In genomic region chr12:132497514-132498405, GRCh38 we compare ENCODE assay signal across 27 cellular contexts. TPM values are rescaled to one million over a fixed set of nuclear protein-coding genes. Genes with fewer than 3 reads are reported as not detected.
A peak's percentile ranks its signal among the peaks of the same experiment; 100 is the strongest.
DNase-seq lines count a peak whose midpoint lies in the region; ATAC-seq and TF ChIP-seq lines count a peak whose summit lies in the region.
"Had no signal": no experiment of that assay in that cellular context is flagged by ENCODE, and none has a peak within 500 bp of the region (broad histone marks: within the 10 kb centered on the region; RNA-seq: fewer than 3 reads in every experiment).

No MANE protein-coding gene starts in this region.

- peak overlapping the region; percentile 84 to 100 (median 99) for H3K4me2 ChIP-seq in BLaER1 treated with 17β-estradiol and CSF1 and Interleukin-3, amounts not matched to agents 10 nM and 100 nM
- H3K4me2 ChIP-seq: A549, KMS-11 had no signal

- H3K36me3 ChIP-seq in A673 (ENCODE audit: insufficient read depth, low read length, poor library complexity, severe bottlenecking) (no peaks in the 10 kb centered on the region), mucosa of descending colon (ENCODE audit: low read depth) (no peaks in the 10 kb centered on the region)
- peaks cover 0 to 17% (median 6%) of the 10 kb centered on the region in 11 experiments; a peak in 6 of 22 replicates for H3K36me3 ChIP-seq in BLaER1 treated with 17β-estradiol and CSF1 and Interleukin-3, amounts not matched to agents 10 nM and 100 nM
- peaks cover 0 to 11% (median 0%) of the 10 kb centered on the region in 3 experiments for H3K36me3 ChIP-seq in naive thymus-derived CD4-positive, alpha-beta T cell (ENCODE audit: control insufficient read depth in 2 of 3, insufficient read depth in 3 of 3, low read length in 3 of 3)
- H3K36me3 ChIP-seq: BE2C had no signal

- peak overlapping the region in 2 of 4 donors; percentile 28 to 66 for H3K4me3 Mint-ChIP-seq in IgD-negative memory B cell
- H3K4me3 Mint-ChIP-seq in naive thymus-derived CD4-positive, alpha-beta T cell: peak overlapping the region in 3 of 10 donors; percentile 6 to 67 (median 38)
- H3K4me3 Mint-ChIP-seq: CD8-positive, alpha-beta T cell had no signal

- H3K27me3 ChIP-seq in A673 (replicated peaks; ENCODE audit: insufficient read depth, low read depth, low read length, poor library complexity): no peaks in the 10 kb centered on the region
- H3K27me3 ChIP-seq in BLaER1 treated with 17β-estradiol and CSF1 and Interleukin-3, amounts not matched to agents 10 nM and 100 nM: no peaks in the 10 kb centered on the region
- H3K27me3 ChIP-seq in naive thymus-derived CD4-positive, alpha-beta T cell (ENCODE audit: control insufficient read depth in 2 of 2, insufficient read depth in 2 of 2, low read length in 2 of 2): no peaks in the 10 kb centered on the region
- H3K27me3 ChIP-seq: BE2C had no signal

- peak overlapping the region in 2 of 3 donors; percentile 69 to 81 for H3K27ac Mint-ChIP-seq in IgD-negative memory B cell
- peak overlapping the region in 6 of 9 donors; percentile 8 to 73 (median 27) for H3K27ac Mint-ChIP-seq in naive thymus-derived CD4-positive, alpha-beta T cell

- H3K4me1 ChIP-seq in A673 (ENCODE audit: insufficient read depth, low read length, poor library complexity, severe bottlenecking) (peaks cover 12% of the 10 kb centered on the region), mucosa of descending colon (ENCODE audit: low read depth) (peaks cover 26% of the 10 kb centered on the region)
- H3K4me1 ChIP-seq in BLaER1 treated with 17β-estradiol and CSF1 and Interleukin-3, amounts not matched to agents 10 nM and 100 nM: peaks cover 98 to 100% (median 99%) of the 10 kb centered on the region in 10 experiments
- H3K4me1 ChIP-seq in naive thymus-derived CD4-positive, alpha-beta T cell (ENCODE audit: control insufficient read depth in 2 of 2, insufficient read depth in 2 of 2, low read length in 2 of 2): peaks cover 19 to 28% of the 10 kb centered on the region in 2 donors

- peaks cover 7 to 37% (median 18%) of the 10 kb centered on the region in 3 donors for H3K4me1 Mint-ChIP-seq in IgD-negative memory B cell
- peaks cover 12 to 72% (median 57%) of the 10 kb centered on the region in 7 donors for H3K4me1 Mint-ChIP-seq in naive thymus-derived CD4-positive, alpha-beta T cell

- H3K9me3 ChIP-seq in A673 (ENCODE audit: low read depth, low read length, poor library complexity, severe bottlenecking): no peaks in the 10 kb centered on the region
- H3K9me3 ChIP-seq in BLaER1 treated with 17β-estradiol and CSF1 and Interleukin-3, amounts not matched to agents 10 nM and 100 nM (replicated peaks in 1 of 11): no peaks in the 10 kb centered on the region
- no peaks in the 10 kb centered on the region for H3K9me3 ChIP-seq in naive thymus-derived CD4-positive, alpha-beta T cell (ENCODE audit: control insufficient read depth in 2 of 3, low read length in 3 of 3)
- no peaks in the 10 kb centered on the region for H3K9me3 ChIP-seq in mucosa of descending colon
- H3K9me3 ChIP-seq: A549, BE2C, Caco-2 had no signal

- ATAC-seq in naive thymus-derived CD4-positive, alpha-beta T cell: no peak
- ATAC-seq in mucosa of descending colon: no peak
- ATAC-seq: A549; CD8-positive, alpha-beta T cell; GM12878; Panc1 had no signal

- H4K20me1 ChIP-seq in BLaER1 treated with 17β-estradiol and CSF1 and Interleukin-3, amounts not matched to agents 10 nM and 100 nM: peaks cover 98 to 100% (median 99%) of the 10 kb centered on the region in 11 experiments

- H3K4me3 ChIP-seq in A673 (ENCODE audit: low read depth, low read length, poor library complexity, severe bottlenecking) (no peak overlapping the region), mucosa of descending colon (no peak overlapping the region)
- H3K4me3 ChIP-seq in BLaER1 treated with 17β-estradiol and CSF1 and Interleukin-3, amounts not matched to agents 10 nM and 100 nM: peak overlapping the region in 2 of 10 experiments; percentile 18 to 43; a peak in 2 of 20 replicates
- H3K4me3 ChIP-seq in naive thymus-derived CD4-positive, alpha-beta T cell (ENCODE audit: low read length): no peak overlapping the region
- H3K4me3 ChIP-seq: A549, GM12878, GM23248 had no signal

- H3K9ac ChIP-seq in BLaER1 treated with 17β-estradiol and CSF1 and Interleukin-3, amounts not matched to agents 10 nM and 100 nM: peak overlapping the region; percentile 33 to 78 (median 65); a peak in 21 of 22 replicates
- H3K9ac ChIP-seq: GM23248, KMS-11 had no signal

- TF ChIP-seq CTCF in A673 (conservative IDR thresholded peaks at IDR 0.05; ENCODE audit: low read depth, low read length) (no peak), mucosa of descending colon (IDR thresholded peaks at IDR 0.05) (no peak)

- POLR2A ChIA-PET in A673 (lab: Charles Lee; ENCODE audit: low non-redundant PET): no interaction called here
- POLR2A ChIA-PET in naive thymus-derived CD4-positive, alpha-beta T cell (lab: Charles Lee): no interaction called here

- intact Hi-C loops in A673 (cut with micrococcal nuclease; ENCODE audit: unreplicated experiment): no loop called here
- intact Hi-C loops in naive thymus-derived CD4-positive, alpha-beta T cell (cut with micrococcal nuclease): no loop called here
- intact Hi-C loops in mucosa of descending colon (cut with DNase I, micrococcal nuclease): no loop called here

- H3K27me3 Mint-ChIP-seq in IgD-negative memory B cell: no peaks in the 10 kb centered on the region
- H3K27me3 Mint-ChIP-seq in naive thymus-derived CD4-positive, alpha-beta T cell: no peaks in the 10 kb centered on the region

- H3K27ac ChIP-seq in A673 (ENCODE audit: low read depth, low read length, poor library complexity, severe bottlenecking): peak overlapping the region; percentile 61
- peak overlapping the region in 8 of 11 experiments; percentile 34 to 71 (median 58); a peak in 16 of 22 replicates for H3K27ac ChIP-seq in BLaER1 treated with 17β-estradiol and CSF1 and Interleukin-3, amounts not matched to agents 10 nM and 100 nM
- H3K27ac ChIP-seq in naive thymus-derived CD4-positive, alpha-beta T cell (ENCODE audit: low read depth, low read length): no peak overlapping the region
- H3K27ac ChIP-seq: A549, GM23248, KMS-11, RWPE1 had no signal

- peaks cover 2% of the 10 kb centered on the region for H3K36me3 Mint-ChIP-seq in IgD-negative memory B cell
- H3K36me3 Mint-ChIP-seq in naive thymus-derived CD4-positive, alpha-beta T cell: no peaks in the 10 kb centered on the region

- no TSS peak for BruUV-seq in A673 (replicated peaks; lab: Mats Ljungman, UMichigan)

- no peaks in the 10 kb centered on the region for H3K9me3 Mint-ChIP-seq in IgD-negative memory B cell
- peaks cover 0 to 2% (median 0%) of the 10 kb centered on the region in 11 donors for H3K9me3 Mint-ChIP-seq in naive thymus-derived CD4-positive, alpha-beta T cell
- H3K9me3 Mint-ChIP-seq: CD8-positive, alpha-beta T cell had no signal

- CTCF ChIA-PET in A673 (lab: Charles Lee): no interaction called here
- CTCF ChIA-PET in naive thymus-derived CD4-positive, alpha-beta T cell (lab: Charles Lee): no interaction called here

- no peak for DNase-seq in A673 (ENCODE audit: low spot score)
- no peak for DNase-seq in naive thymus-derived CD4-positive, alpha-beta T cell
- DNase-seq in 8988T: no peak
- no peak for DNase-seq in NCI-H345 (lab: John Stamatoyannopoulos, UW)
- no peak for DNase-seq in mucosa of descending colon
- no peak for DNase-seq in SHP77 treated with DMSO at 0.1 percent for 48 hours (lab: John Stamatoyannopoulos, UW)
- DNase-seq: BE2C; Caco-2; CD8-positive, alpha-beta T cell; DMS 273 treated with DMSO at 0.1 percent for 48 hours; DMS79; EL; GDM1; GM23248; H7; MM.1S; NCI-H1694; NCI-H2029 treated with DMSO at 0.1 percent for 48 hours; NCI-H69; SHP77 had no signal

RNA-seq across cellular contexts. Expression of gene FBRSL1, which starts 7.8 kb away (rescaled TPM):
- total RNA-seq in A673 (2021) (111 and 130 TPM in 2 replicates), mucosa of descending colon (10 to 100 TPM; 54.7 to 68.5 (median 55.6) TPM)
- polyA plus RNA-seq in IgD-negative memory B cell: 6.8 TPM
- 100 to 1,000 TPM in 2 of 5 experiments, 10 to 100 TPM in 3; 56.3 to 105 (median 93.0) TPM for total RNA-seq in naive thymus-derived CD4-positive, alpha-beta T cell
- polyA plus RNA-seq in naive thymus-derived CD4-positive, alpha-beta T cell: under 1 TPM; 0.77 to 0.92 TPM
